In genomic region chr9:33719581-33720374, GRCh38 we compare ENCODE assay signal across 8 cellular contexts.
DNase-seq lines count a peak whose midpoint lies in the region; ATAC-seq lines count a peak whose summit lies in the region.

No MANE protein-coding gene starts in this region.

- ATAC-seq in Right ventricle myocardium inferior (no peak), Right ventricle myocardium superior (ENCODE audit: poor library complexity) (peak; percentile 59), HG03045 (IDR thresholded peaks at IDR 0.05; ENCODE audit: unreplicated experiment) (no peak), GM19324 (IDR thresholded peaks at IDR 0.05; ENCODE audit: low FRiP score, unreplicated experiment) (no peak)

- intact Hi-C loops in Right ventricle myocardium inferior (cut with DNase I): loop anchor here (10.0 kb wide), 1 partner anchor 435 kb away; no protein-coding TSS in a partner anchor
- intact Hi-C loops in cardiac septum (cut with DNase I): no loop called here
- intact Hi-C loops in Right ventricle myocardium superior (cut with DNase I): no loop called here

- DNase-seq in Right ventricle myocardium inferior (ENCODE audit: missing footprints): peak; percentile 46
- DNase-seq in cardiac septum (ENCODE audit: low spot score): no peak
- DNase-seq in NCI-H2029 treated with DMSO at 0.1 percent for 48 hours (lab: John Stamatoyannopoulos, UW): peak; percentile 8
- peak; percentile 45 for DNase-seq in activated CD8-positive, alpha-beta memory T cell treated with anti-CD3 and anti-CD28 coated beads, Interleukin-2, amount 50 U/mL, for 4 hours
- peak; percentile 50 for DNase-seq in Right ventricle myocardium superior
- DNase-seq in stimulated activated CD4-positive, alpha-beta T cell treated with anti-CD3 and anti-CD28 coated beads, Interleukin-1b, Interleukin-23, amount 100 ng/mL, for 48 hours: peak; percentile 49
